In the genomic region with DNA sequence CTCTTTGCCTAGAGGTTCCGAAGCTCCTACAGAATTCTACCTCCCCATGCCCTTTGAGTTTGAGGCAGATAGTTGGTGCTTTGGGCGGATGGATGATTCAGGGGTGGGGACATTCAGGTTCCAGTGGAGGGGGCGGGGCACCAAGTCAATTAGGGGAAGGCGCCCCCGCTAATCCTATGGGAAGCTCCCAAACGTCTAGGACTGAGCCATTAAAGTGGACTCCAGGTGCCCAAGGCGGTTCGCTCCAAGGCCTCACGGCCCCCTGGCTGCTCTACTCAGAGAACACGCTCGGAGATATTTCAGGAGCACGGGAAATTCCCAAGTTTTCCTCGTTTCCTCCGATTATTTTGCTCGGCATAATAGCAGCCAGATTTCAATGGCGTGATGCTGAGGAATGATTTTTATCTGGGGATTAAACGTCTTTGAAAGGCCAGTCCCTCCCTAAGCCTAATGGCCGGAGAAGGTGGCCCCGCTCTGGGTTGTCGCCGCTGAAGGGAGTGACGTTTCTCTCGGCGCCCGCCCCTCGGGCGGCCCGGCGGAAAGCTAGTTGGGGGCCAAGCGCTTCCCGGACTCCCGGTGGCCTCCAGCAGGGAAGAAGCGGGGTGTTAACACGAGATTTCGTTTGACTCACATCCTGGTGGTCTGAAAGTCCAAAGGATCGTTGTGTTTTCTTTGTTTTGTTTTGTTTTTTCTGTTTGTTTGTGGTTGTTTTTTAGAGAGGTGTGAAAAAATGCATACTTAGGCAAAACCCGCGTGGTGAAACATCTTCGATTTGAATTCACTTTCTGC, we compare ENCODE assay signal across 8 cellular contexts. TPM values are rescaled to one million over a fixed set of nuclear protein-coding genes. Genes with fewer than 3 reads are reported as not detected.
DNase-seq lines count a peak whose midpoint lies in the region; ATAC-seq and TF ChIP-seq lines count a peak whose summit lies in the region.

No MANE protein-coding gene starts in this region.

- H3K36me3 ChIP-seq in lower lobe of right lung (no peaks in the 10 kb centered on the region), uterus (no peaks in the 10 kb centered on the region)

- intact Hi-C loops in MCF 10A (cut with micrococcal nuclease) (no loop called here), lower lobe of right lung (cut with DNase I) (no loop called here), uterus (cut with DNase I; ENCODE audit: low total_unique reads) (no loop called here)

- peaks cover 38% of the 10 kb centered on the region for H3K4me1 Mint-ChIP-seq in stimulated activated naive CD8-positive, alpha-beta T cell treated with anti-CD3 and anti-CD28 coated beads, Interleukin-15, Interleukin-2, amounts not matched to agents 100 ng/mL and 50 ng/mL, for 24 hours (ENCODE audit: low read depth)
- no peaks in the 10 kb centered on the region for H3K4me1 Mint-ChIP-seq in MCF 10A (ENCODE audit: insufficient read depth, unreplicated experiment)

- H3K27ac ChIP-seq in lower lobe of right lung, result peak overlapping the region; percentile 14
- H3K27ac ChIP-seq in uterus, result peak overlapping the region; percentile 76 to 83

- POLR2A ChIA-PET in MCF 10A (lab: Yijun Ruan, JAX), result interaction anchor here (3.0 kb wide), 1 partner anchor 319 kb away, joined by 15 read pairs; the partner anchor contains the start of gene STX18

- DNase-seq in stimulated activated naive CD8-positive, alpha-beta T cell treated with anti-CD3 and anti-CD28 coated beads, Interleukin-15, Interleukin-2, amounts not matched to agents 100 U/mL and 50 U/mL, for 24 hours, result no peak
- no peak for DNase-seq in MCF 10A (ENCODE audit: unreplicated experiment)
- no peak for DNase-seq in lower lobe of right lung
- peak; percentile 37 to 49 for DNase-seq in uterus
- DNase-seq in GM13976 (ENCODE audit: low spot score), result no peak

- H3K4me1 ChIP-seq in lower lobe of right lung (peaks cover 29% of the 10 kb centered on the region), uterus (peaks cover 0 to 3% of the 10 kb centered on the region in 2 donors)

- H3K4me3 ChIP-seq in lower lobe of right lung, result peak overlapping the region; percentile 70
- peak overlapping the region; percentile 59 to 83 for H3K4me3 ChIP-seq in uterus

- H3K9me3 Mint-ChIP-seq in stimulated activated naive CD8-positive, alpha-beta T cell treated with anti-CD3 and anti-CD28 coated beads, Interleukin-15, Interleukin-2, amounts not matched to agents 100 ng/mL and 50 ng/mL, for 24 hours, result no peaks in the 10 kb centered on the region
- H3K9me3 Mint-ChIP-seq in MCF 10A (ENCODE audit: unreplicated experiment), result no peaks in the 10 kb centered on the region

- no peaks in the 10 kb centered on the region for H3K9me3 ChIP-seq in lower lobe of right lung
- H3K9me3 ChIP-seq in uterus, result no peaks in the 10 kb centered on the region

- no peak for TF ChIP-seq POLR2A in uterus (IDR thresholded peaks at IDR 0.05)

- in situ Hi-C loops in GM13976 (cut with MboI; ENCODE audit: low sequenced_read_pairs, unreplicated experiment), result loop anchor here (10.0 to 25.0 kb wide), 2 partner anchors 99 to 176 kb away; no protein-coding TSS in a partner anchor

- peak overlapping the region; percentile 49 for H3K27ac Mint-ChIP-seq in stimulated activated naive CD8-positive, alpha-beta T cell treated with anti-CD3 and anti-CD28 coated beads, Interleukin-15, Interleukin-2, amounts not matched to agents 100 ng/mL and 50 ng/mL, for 24 hours
- H3K27ac Mint-ChIP-seq in MCF 10A (ENCODE audit: low read depth, unreplicated experiment), result peak overlapping the region; percentile 73

- CTCF ChIA-PET in MCF 10A (lab: Yijun Ruan, JAX), result interaction anchor here (0.6 kb wide), 1 partner anchor 77 kb away, joined by 3 read pairs; no protein-coding TSS in a partner anchor

- H3K4me3 Mint-ChIP-seq in stimulated activated naive CD8-positive, alpha-beta T cell treated with anti-CD3 and anti-CD28 coated beads, Interleukin-15, Interleukin-2, amounts not matched to agents 100 ng/mL and 50 ng/mL, for 24 hours, result peak overlapping the region; percentile 80
- H3K4me3 Mint-ChIP-seq in MCF 10A (ENCODE audit: unreplicated experiment), result peak overlapping the region; percentile 79

- peaks cover 1% of the 10 kb centered on the region for H3K36me3 Mint-ChIP-seq in stimulated activated naive CD8-positive, alpha-beta T cell treated with anti-CD3 and anti-CD28 coated beads, Interleukin-15, Interleukin-2, amounts not matched to agents 100 ng/mL and 50 ng/mL, for 24 hours (ENCODE audit: low read depth)
- H3K36me3 Mint-ChIP-seq in MCF 10A (ENCODE audit: insufficient read depth, unreplicated experiment), result peaks cover 15% of the 10 kb centered on the region

- ATAC-seq in stimulated activated naive CD8-positive, alpha-beta T cell treated with anti-CD3 and anti-CD28 coated beads, Interleukin-15, Interleukin-2, amounts not matched to agents 100 U/mL and 50 U/mL, for 24 hours, result no peak
- ATAC-seq in lower lobe of right lung (no peak), HG03460 (IDR thresholded peaks at IDR 0.05; ENCODE audit: unreplicated experiment) (no peak), GM19455 (IDR thresholded peaks at IDR 0.05; ENCODE audit: unreplicated experiment) (no peak)

- no peak for TF ChIP-seq CTCF in MCF 10A (IDR thresholded peaks at IDR 0.05; ENCODE audit: unreplicated experiment)
- TF ChIP-seq CTCF in lower lobe of right lung (IDR thresholded peaks at IDR 0.05), result no peak
- peak in 1 of 4 experiments; percentile 3 for TF ChIP-seq CTCF in uterus (IDR thresholded peaks at IDR 0.05)
- TF ChIP-seq CTCF in GM13976 (IDR thresholded peaks at IDR 0.05; ENCODE audit: borderline replicate concordance, control extremely low read depth, extremely low read depth, insufficient read depth, missing control alignments), result no peak

- H3K27me3 ChIP-seq in lower lobe of right lung (ENCODE audit: low read depth) (peaks cover 90% of the 10 kb centered on the region), uterus (peaks cover 7 to 19% of the 10 kb centered on the region in 2 donors)

- TSS peak; percentile 35 for BruUV-seq in MCF 10A (replicated peaks; lab: Mats Ljungman, UMichigan)

- H3K27me3 Mint-ChIP-seq in stimulated activated naive CD8-positive, alpha-beta T cell treated with anti-CD3 and anti-CD28 coated beads, Interleukin-15, Interleukin-2, amounts not matched to agents 100 ng/mL and 50 ng/mL, for 24 hours, result peaks cover 84% of the 10 kb centered on the region
- peaks cover 6% of the 10 kb centered on the region for H3K27me3 Mint-ChIP-seq in MCF 10A (ENCODE audit: insufficient read depth, unreplicated experiment)

RNA-seq across cellular contexts. Expression of gene MSX1, which starts 1.5 kb away (rescaled TPM):
- total RNA-seq in MCF 10A (2022) (3.6 and 3.9 TPM in 2 replicates), lower lobe of right lung (2.1 TPM), uterus (10 to 100 TPM; 19.7 to 33.0 (median 23.8) TPM)

Comparison
In these comparisons a context has a peak if more than half of its experiments do, and no peak if none do; other contexts are left out.
1. DNase-seq: peak in uterus (2 of 2); none in stimulated activated naive CD8-positive, alpha-beta T cell treated with anti-CD3 and anti-CD28 coated beads, Interleukin-15, Interleukin-2, amounts not matched to agents 100 U/mL and 50 U/mL, for 24 hours (single experiment), MCF 10A (single experiment), lower lobe of right lung (single experiment) and GM13976 (single experiment).